ENCODE assay signal across 1 cellular context in the genomic region with DNA sequence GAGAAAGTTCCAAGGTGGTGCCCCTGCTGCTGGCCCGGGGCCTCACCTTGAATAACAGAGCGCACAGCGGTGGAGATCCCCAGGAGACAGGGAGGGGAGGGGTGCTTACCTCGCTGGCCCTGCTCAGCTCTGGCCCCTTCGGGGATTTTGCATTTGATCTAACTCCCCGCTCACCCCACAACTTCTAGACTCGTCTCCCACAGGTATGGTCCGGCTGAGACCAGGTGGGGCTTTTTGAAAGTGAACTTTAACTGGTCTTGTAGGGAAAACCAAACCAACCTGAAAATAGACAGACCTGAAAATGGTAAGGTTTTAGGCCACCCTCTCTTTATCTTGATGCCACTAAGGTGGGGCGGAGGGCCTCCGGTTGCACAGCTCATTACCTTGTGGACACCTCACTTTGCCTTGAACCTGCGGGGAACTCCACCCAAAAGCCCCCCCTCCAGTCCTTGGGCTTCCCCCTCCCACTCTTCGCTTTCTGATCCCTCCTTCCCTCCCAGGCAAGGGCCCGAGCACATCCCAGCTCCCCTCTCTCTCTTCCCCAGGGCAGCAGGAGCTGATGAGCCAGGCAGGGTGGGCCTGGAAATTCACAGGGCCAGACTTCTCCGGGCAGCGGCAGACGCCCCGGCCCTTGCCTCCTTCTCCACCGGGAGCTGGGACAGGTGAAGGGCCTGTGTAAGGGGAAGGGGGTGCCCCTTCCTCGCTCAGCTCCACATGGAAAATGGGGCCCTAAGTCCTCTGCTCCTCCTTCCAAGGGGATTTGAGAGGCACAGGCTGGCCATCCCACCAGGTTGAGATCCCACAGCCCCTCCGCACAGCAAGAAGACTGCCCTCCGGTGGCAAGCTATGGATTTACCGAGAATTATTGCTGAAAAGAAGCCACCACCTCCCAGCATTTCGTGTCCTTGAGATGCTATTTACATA.
TF ChIP-seq lines count a peak whose summit lies in the region.

No MANE protein-coding gene starts in this region.

TF ChIP-seq in GM12878, 131 proteins besides CTCF, POLR2A, EP300 and RAD21 (continues in another document):
- peak; percentile 22; the same call in 1 of the 2 replicates for TF ChIP-seq BCL11A (IDR thresholded peaks at IDR 0.05; ENCODE audit: low read depth, low read length)
- TF ChIP-seq EED (IDR thresholded peaks at IDR 0.05; ENCODE audit: low read depth) = peak; percentile 99
- TF ChIP-seq SRF (IDR thresholded peaks at IDR 0.05; ENCODE audit: low read depth in 2 of 2, low read length in 2 of 2) = 0 out of 4 replicates have a peak, but pooled peaks of 1 of the 2 experiments have one; percentile 5
- TF ChIP-seq NFXL1 (IDR thresholded peaks at IDR 0.05; ENCODE audit: borderline replicate concordance) = no peak
- no peak for TF ChIP-seq NFYA (IDR thresholded peaks at IDR 0.05; ENCODE audit: borderline replicate concordance, low read depth, low read length)
- TF ChIP-seq POLR2AphosphoS2 (IDR thresholded peaks at IDR 0.05; ENCODE audit: low read depth, low read length) = peak; percentile 55
- TF ChIP-seq RBBP5 (conservative IDR thresholded peaks at IDR 0.05) = no peak
- TF ChIP-seq SUPT20H (IDR thresholded peaks at IDR 0.05; ENCODE audit: borderline replicate concordance, control insufficient read depth, low read depth, low read length) = no peak
- TF ChIP-seq RUNX3 (IDR thresholded peaks at IDR 0.05; ENCODE audit: low read length) = peak; percentile 72
- TF ChIP-seq CHD2 (IDR thresholded peaks at IDR 0.05; ENCODE audit: borderline replicate concordance, low read depth, low read length) = 0 out of 2 replicates have a peak, but pooled peaks have one; percentile 19
- peak; percentile 66; the same call in 1 of the 2 replicates for TF ChIP-seq SMC3 (IDR thresholded peaks at IDR 0.05; ENCODE audit: borderline replicate concordance, low read length)
- no peak for TF ChIP-seq CHD4 (IDR thresholded peaks at IDR 0.05)
- TF ChIP-seq, protein P1, sequence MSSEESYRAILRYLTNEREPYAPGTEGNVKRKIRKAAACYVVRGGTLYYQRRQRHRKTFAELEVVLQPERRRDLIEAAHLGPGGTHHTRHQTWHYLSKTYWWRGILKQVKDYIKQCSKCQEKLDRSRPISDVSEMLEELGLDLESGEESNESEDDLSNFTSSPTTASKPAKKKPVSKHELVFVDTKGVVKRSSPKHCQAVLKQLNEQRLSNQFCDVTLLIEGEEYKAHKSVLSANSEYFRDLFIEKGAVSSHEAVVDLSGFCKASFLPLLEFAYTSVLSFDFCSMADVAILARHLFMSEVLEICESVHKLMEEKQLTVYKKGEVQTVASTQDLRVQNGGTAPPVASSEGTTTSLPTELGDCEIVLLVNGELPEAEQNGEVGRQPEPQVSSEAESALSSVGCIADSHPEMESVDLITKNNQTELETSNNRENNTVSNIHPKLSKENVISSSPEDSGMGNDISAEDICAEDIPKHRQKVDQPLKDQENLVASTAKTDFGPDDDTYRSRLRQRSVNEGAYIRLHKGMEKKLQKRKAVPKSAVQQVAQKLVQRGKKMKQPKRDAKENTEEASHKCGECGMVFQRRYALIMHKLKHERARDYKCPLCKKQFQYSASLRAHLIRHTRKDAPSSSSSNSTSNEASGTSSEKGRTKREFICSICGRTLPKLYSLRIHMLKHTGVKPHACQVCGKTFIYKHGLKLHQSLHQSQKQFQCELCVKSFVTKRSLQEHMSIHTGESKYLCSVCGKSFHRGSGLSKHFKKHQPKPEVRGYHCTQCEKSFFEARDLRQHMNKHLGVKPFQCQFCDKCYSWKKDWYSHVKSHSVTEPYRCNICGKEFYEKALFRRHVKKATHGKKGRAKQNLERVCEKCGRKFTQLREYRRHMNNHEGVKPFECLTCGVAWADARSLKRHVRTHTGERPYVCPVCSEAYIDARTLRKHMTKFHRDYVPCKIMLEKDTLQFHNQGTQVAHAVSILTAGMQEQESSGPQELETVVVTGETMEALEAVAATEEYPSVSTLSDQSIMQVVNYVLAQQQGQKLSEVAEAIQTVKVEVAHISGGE (CRISPR knock-in tag; IDR thresholded peaks at IDR 0.05) = no peak
- TF ChIP-seq CREB1 (IDR thresholded peaks at IDR 0.05; ENCODE audit: low read depth) = peak; percentile 21; the same call in 1 of the 2 replicates
- no peak for TF ChIP-seq STAT1 (conservative IDR thresholded peaks at IDR 0.05)
- TF ChIP-seq, protein P2, sequence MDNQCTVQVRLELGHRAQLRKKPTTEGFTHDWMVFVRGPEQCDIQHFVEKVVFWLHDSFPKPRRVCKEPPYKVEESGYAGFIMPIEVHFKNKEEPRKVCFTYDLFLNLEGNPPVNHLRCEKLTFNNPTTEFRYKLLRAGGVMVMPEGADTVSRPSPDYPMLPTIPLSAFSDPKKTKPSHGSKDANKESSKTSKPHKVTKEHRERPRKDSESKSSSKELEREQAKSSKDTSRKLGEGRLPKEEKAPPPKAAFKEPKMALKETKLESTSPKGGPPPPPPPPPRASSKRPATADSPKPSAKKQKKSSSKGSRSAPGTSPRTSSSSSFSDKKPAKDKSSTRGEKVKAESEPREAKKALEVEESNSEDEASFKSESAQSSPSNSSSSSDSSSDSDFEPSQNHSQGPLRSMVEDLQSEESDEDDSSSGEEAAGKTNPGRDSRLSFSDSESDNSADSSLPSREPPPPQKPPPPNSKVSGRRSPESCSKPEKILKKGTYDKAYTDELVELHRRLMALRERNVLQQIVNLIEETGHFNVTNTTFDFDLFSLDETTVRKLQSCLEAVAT (IDR thresholded peaks at IDR 0.05) = no peak
- TF ChIP-seq CBFB (IDR thresholded peaks at IDR 0.05; ENCODE audit: low read depth) = no peak
- TF ChIP-seq, protein P3, sequence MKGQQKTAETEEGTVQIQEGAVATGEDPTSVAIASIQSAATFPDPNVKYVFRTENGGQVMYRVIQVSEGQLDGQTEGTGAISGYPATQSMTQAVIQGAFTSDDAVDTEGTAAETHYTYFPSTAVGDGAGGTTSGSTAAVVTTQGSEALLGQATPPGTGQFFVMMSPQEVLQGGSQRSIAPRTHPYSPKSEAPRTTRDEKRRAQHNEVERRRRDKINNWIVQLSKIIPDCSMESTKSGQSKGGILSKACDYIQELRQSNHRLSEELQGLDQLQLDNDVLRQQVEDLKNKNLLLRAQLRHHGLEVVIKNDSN (IDR thresholded peaks at IDR 0.05; ENCODE audit: borderline replicate concordance, extremely low read length, insufficient read depth, low read depth, low read length) = no peak
- TF ChIP-seq TCF7 (IDR thresholded peaks at IDR 0.05; ENCODE audit: borderline replicate concordance) = no peak
- TF ChIP-seq ZSCAN29 (IDR thresholded peaks at IDR 0.05) = no peak
- TF ChIP-seq, protein P4, sequence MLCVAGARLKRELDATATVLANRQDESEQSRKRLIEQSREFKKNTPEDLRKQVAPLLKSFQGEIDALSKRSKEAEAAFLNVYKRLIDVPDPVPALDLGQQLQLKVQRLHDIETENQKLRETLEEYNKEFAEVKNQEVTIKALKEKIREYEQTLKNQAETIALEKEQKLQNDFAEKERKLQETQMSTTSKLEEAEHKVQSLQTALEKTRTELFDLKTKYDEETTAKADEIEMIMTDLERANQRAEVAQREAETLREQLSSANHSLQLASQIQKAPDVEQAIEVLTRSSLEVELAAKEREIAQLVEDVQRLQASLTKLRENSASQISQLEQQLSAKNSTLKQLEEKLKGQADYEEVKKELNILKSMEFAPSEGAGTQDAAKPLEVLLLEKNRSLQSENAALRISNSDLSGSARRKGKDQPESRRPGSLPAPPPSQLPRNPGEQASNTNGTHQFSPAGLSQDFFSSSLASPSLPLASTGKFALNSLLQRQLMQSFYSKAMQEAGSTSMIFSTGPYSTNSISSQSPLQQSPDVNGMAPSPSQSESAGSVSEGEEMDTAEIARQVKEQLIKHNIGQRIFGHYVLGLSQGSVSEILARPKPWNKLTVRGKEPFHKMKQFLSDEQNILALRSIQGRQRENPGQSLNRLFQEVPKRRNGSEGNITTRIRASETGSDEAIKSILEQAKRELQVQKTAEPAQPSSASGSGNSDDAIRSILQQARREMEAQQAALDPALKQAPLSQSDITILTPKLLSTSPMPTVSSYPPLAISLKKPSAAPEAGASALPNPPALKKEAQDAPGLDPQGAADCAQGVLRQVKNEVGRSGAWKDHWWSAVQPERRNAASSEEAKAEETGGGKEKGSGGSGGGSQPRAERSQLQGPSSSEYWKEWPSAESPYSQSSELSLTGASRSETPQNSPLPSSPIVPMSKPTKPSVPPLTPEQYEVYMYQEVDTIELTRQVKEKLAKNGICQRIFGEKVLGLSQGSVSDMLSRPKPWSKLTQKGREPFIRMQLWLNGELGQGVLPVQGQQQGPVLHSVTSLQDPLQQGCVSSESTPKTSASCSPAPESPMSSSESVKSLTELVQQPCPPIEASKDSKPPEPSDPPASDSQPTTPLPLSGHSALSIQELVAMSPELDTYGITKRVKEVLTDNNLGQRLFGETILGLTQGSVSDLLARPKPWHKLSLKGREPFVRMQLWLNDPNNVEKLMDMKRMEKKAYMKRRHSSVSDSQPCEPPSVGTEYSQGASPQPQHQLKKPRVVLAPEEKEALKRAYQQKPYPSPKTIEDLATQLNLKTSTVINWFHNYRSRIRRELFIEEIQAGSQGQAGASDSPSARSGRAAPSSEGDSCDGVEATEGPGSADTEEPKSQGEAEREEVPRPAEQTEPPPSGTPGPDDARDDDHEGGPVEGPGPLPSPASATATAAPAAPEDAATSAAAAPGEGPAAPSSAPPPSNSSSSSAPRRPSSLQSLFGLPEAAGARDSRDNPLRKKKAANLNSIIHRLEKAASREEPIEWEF (IDR thresholded peaks at IDR 0.05; ENCODE audit: insufficient replicate concordance, low read depth, low read length) = peak; percentile 47
- no peak for TF ChIP-seq HCFC1 (IDR thresholded peaks at IDR 0.05; ENCODE audit: low read length)
- TF ChIP-seq, protein P5, sequence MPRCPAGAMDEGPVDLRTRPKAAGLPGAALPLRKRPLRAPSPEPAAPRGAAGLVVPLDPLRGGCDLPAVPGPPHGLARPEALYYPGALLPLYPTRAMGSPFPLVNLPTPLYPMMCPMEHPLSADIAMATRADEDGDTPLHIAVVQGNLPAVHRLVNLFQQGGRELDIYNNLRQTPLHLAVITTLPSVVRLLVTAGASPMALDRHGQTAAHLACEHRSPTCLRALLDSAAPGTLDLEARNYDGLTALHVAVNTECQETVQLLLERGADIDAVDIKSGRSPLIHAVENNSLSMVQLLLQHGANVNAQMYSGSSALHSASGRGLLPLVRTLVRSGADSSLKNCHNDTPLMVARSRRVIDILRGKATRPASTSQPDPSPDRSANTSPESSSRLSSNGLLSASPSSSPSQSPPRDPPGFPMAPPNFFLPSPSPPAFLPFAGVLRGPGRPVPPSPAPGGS (IDR thresholded peaks at IDR 0.05; ENCODE audit: borderline replicate concordance, insufficient read depth, low read depth, low read length, poor library complexity, severe bottlenecking) = peak; percentile 54
- TF ChIP-seq MXI1 (IDR thresholded peaks at IDR 0.05; ENCODE audit: low read depth, low read length) = 0 out of 2 replicates have a peak, but pooled peaks have one; percentile 1
- no peak for TF ChIP-seq ESRRA (IDR thresholded peaks at IDR 0.05; ENCODE audit: low read length)
- TF ChIP-seq TARDBP (IDR thresholded peaks at IDR 0.05; ENCODE audit: borderline replicate concordance) = 0 out of 2 replicates have a peak, but pooled peaks have one; percentile 0
- peak; percentile 54; the same call in 1 of the 2 replicates for TF ChIP-seq NR2F1 (conservative IDR thresholded peaks at IDR 0.05)
- TF ChIP-seq, protein P6, sequence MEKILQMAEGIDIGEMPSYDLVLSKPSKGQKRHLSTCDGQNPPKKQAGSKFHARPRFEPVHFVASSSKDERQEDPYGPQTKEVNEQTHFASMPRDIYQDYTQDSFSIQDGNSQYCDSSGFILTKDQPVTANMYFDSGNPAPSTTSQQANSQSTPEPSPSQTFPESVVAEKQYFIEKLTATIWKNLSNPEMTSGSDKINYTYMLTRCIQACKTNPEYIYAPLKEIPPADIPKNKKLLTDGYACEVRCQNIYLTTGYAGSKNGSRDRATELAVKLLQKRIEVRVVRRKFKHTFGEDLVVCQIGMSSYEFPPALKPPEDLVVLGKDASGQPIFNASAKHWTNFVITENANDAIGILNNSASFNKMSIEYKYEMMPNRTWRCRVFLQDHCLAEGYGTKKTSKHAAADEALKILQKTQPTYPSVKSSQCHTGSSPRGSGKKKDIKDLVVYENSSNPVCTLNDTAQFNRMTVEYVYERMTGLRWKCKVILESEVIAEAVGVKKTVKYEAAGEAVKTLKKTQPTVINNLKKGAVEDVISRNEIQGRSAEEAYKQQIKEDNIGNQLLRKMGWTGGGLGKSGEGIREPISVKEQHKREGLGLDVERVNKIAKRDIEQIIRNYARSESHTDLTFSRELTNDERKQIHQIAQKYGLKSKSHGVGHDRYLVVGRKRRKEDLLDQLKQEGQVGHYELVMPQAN (conservative IDR thresholded peaks at IDR 0.05) = peak; percentile 22; the same call in 1 of the 2 replicates
- TF ChIP-seq SMARCA5 (IDR thresholded peaks at IDR 0.05) = peak; percentile 86
- peak; percentile 63; the same call in 1 of the 2 replicates for TF ChIP-seq LARP7 (IDR thresholded peaks at IDR 0.05)
- TF ChIP-seq ZNF274 (IDR thresholded peaks at IDR 0.05; ENCODE audit: insufficient read depth, insufficient read length) = no peak
- TF ChIP-seq IRF4 (IDR thresholded peaks at IDR 0.05; ENCODE audit: low read depth, low read length) = 0 out of 2 replicates have a peak, but pooled peaks have one; percentile 14
- no peak for TF ChIP-seq CHD1 (IDR thresholded peaks at IDR 0.05; ENCODE audit: low read depth, low read length)
- peak; percentile 44 for TF ChIP-seq FOXM1 (IDR thresholded peaks at IDR 0.05; ENCODE audit: low read depth, low read length)
- no peak for TF ChIP-seq MYC (IDR thresholded peaks at IDR 0.05; ENCODE audit: insufficient read depth, insufficient read length, insufficient replicate concordance, low read length, severe bottlenecking)
- TF ChIP-seq SREBF2 (IDR thresholded peaks at IDR 0.05; ENCODE audit: low read length) = no peak
- TF ChIP-seq, protein P7, sequence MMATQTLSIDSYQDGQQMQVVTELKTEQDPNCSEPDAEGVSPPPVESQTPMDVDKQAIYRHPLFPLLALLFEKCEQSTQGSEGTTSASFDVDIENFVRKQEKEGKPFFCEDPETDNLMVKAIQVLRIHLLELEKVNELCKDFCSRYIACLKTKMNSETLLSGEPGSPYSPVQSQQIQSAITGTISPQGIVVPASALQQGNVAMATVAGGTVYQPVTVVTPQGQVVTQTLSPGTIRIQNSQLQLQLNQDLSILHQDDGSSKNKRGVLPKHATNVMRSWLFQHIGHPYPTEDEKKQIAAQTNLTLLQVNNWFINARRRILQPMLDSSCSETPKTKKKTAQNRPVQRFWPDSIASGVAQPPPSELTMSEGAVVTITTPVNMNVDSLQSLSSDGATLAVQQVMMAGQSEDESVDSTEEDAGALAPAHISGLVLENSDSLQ (IDR thresholded peaks at IDR 0.05) = peak; percentile 16; the same call in 1 of the 2 replicates
- TF ChIP-seq RCOR1 (conservative IDR thresholded peaks at IDR 0.05; ENCODE audit: low read depth, low read length) = no peak
- TF ChIP-seq HDAC6 (IDR thresholded peaks at IDR 0.05; ENCODE audit: unreplicated experiment) = no peak
- TF ChIP-seq ZZZ3 (IDR thresholded peaks at IDR 0.05; ENCODE audit: control insufficient read depth, insufficient read length, low read depth) = no peak
- TF ChIP-seq PAX8 (IDR thresholded peaks at IDR 0.05) = no peak
- 0 out of 2 replicates have a peak, but pooled peaks have one; percentile 8 for TF ChIP-seq RAD51 (IDR thresholded peaks at IDR 0.05)
